Comparison of ENCODE assay signal across 27 cellular contexts in the genomic region with DNA sequence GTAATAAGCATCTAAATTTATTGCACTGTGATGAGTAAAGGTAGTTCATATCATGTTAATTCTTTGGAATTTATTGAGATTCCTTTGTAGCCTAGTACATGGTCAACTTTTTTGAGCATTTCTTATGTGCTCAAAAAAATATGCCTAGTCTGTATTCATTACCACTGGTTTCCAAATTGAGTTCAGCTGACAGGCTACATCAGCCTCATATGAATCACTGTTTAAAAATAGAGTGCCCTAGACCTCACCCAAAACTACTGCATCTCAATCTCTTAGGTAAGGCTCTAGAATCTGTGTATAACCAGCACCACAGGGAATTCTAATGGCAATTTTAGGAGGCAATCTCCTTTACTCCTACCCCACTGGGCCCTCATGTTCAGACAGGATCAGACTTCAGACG.
"Had no signal": no experiment of that assay in that cellular context is flagged by ENCODE, and none has a peak within 500 bp of the region (broad histone marks: within the 10 kb centered on the region; RNA-seq: fewer than 3 reads in every experiment).

No MANE protein-coding gene starts in this region.

- H3K4me2 ChIP-seq: smooth muscle cell had no signal

- H3K9me3 ChIP-seq: neutrophil, pancreas, right lobe of liver, suprapubic skin, transverse colon, upper lobe of right lung had no signal

- H3K4me3 ChIP-seq: left ventricle myocardium inferior, lung, pancreas, right lobe of liver, smooth muscle cell, suprapubic skin, transverse colon, upper lobe of right lung, uterus had no signal

- H3K36me3 ChIP-seq: left ventricle myocardium inferior, neutrophil, pancreas, right lobe of liver, suprapubic skin, transverse colon, upper lobe of right lung, uterus had no signal

- H3K27ac ChIP-seq: left ventricle myocardium inferior, neutrophil, pancreas, right lobe of liver, suprapubic skin, transverse colon, upper lobe of right lung, uterus had no signal

- DNase-seq: cortex of kidney; effector memory CD8-positive, alpha-beta T cell; foreskin melanocyte; hypothalamus; immature natural killer cell; islet precursor cell; kidney glomerular epithelial cell; left colon; left ventricle myocardium inferior; naive B cell; pancreas; retina; right lobe of liver; stimulated activated CD4-positive, alpha-beta T cell treated with anti-CD3 and anti-CD28 coated beads, Interleukin-12 subunit alpha, Interleukin-12 subunit beta, amount 100 ng/mL, for 4 hours; stimulated activated CD4-positive, alpha-beta T cell treated with anti-CD3 and anti-CD28 coated beads, Interleukin-1b, Interleukin-23, amount 100 ng/mL, for 48 hours; stimulated activated CD4-positive, alpha-beta T cell treated with anti-CD3 and anti-CD28 coated beads, Interleukin-4, amount 100 ng/mL, for 1 hour; stimulated activated CD8-positive, alpha-beta memory T cell treated with anti-CD3 and anti-CD28 coated beads, Interleukin-4, amount 100 ng/mL, for 48 hours; stimulated activated naive CD4-positive, alpha-beta T cell; stimulated activated naive CD8-positive, alpha-beta T cell treated with anti-CD3 and anti-CD28 coated beads, Interleukin-15, amount 100 ng/mL, for 72 hours; transverse colon; upper lobe of right lung; uterus had no signal

- ATAC-seq: effector memory CD8-positive, alpha-beta T cell; left colon; natural killer cell treated with Interleukin-12 subunit alpha and Interleukin-12 subunit beta and Interleukin-15 and Interleukin-18, amount 100 ng/mL, for 72 hours; pancreas; right lobe of liver; stimulated activated naive CD8-positive, alpha-beta T cell treated with anti-CD3 and anti-CD28 coated beads, Interleukin-15, amount 100 ng/mL, for 72 hours; upper lobe of right lung had no signal

- H3K4me1 ChIP-seq: pancreas, right lobe of liver, suprapubic skin, uterus had no signal
